Comparison of ENCODE assay signal across 18 cellular contexts in genomic region chr3:148307443-148307843, GRCh38.
A peak's percentile ranks its signal among the peaks of the same experiment; 100 is the strongest.
DNase-seq lines count a peak whose midpoint lies in the region; ATAC-seq and TF ChIP-seq lines count a peak whose summit lies in the region.
"Had no signal": no experiment of that assay in that cellular context is flagged by ENCODE, and none has a peak within 500 bp of the region (broad histone marks: within the 10 kb centered on the region; RNA-seq: fewer than 3 reads in every experiment).

No MANE protein-coding gene starts in this region.

- H4K20me1 ChIP-seq in mammary epithelial cell (ENCODE audit: insufficient read depth, low read length), result no peaks in the 10 kb centered on the region

- H3K79me2 ChIP-seq in mammary epithelial cell (ENCODE audit: insufficient read depth, low read length), result no peaks in the 10 kb centered on the region

- H3K27me3 ChIP-seq in GM06990 (replicated peaks; ENCODE audit: control insufficient read depth, insufficient read depth, low read length) (no peaks in the 10 kb centered on the region), heart right ventricle (no peaks in the 10 kb centered on the region), mammary epithelial cell (ENCODE audit: insufficient read depth, low read length) (no peaks in the 10 kb centered on the region)
- H3K27me3 ChIP-seq: upper lobe of left lung had no signal

- TF ChIP-seq POLR2A in erythroblast (IDR thresholded peaks at IDR 0.05; ENCODE audit: low read length), result no peak

- 63 to 84% methylated on average over 2 of the region's 2 CpGs for WGBS in heart right ventricle, 2 donors
- WGBS in mammary epithelial cell (ENCODE audit: low coverage, missing lambda C conversion rate), result 80% methylated on average over 2 of the region's 2 CpGs

- BruUV-seq in mammary epithelial cell (replicated peaks; lab: Mats Ljungman, UMichigan), result no TSS peak

- TF ChIP-seq CTCF in GM06990 (IDR thresholded peaks at IDR 0.05; ENCODE audit: insufficient read depth, low read length, poor library complexity, severe bottlenecking), result no peak
- no peak for TF ChIP-seq CTCF in heart right ventricle (IDR thresholded peaks at IDR 0.05)
- no peak for TF ChIP-seq CTCF in mammary epithelial cell (conservative IDR thresholded peaks at IDR 0.05 in 1 of 2, IDR thresholded peaks at IDR 0.05 in 1 of 2; ENCODE audit: extremely low read depth in 1 of 2, insufficient read depth in 1 of 2, low read depth in 1 of 2, low read length in 2 of 2)

- CTCF ChIA-PET in mammary epithelial cell (lab: Charles Lee; ENCODE audit: low non-redundant PET), result no interaction called here

- H3K4me3 ChIP-seq in GM06990 (replicated peaks; ENCODE audit: low read depth, low read length) (no peak overlapping the region), heart right ventricle (no peak overlapping the region), mammary epithelial cell (replicated peaks in 1 of 3; ENCODE audit: insufficient read depth in 1 of 3, low read depth in 2 of 3, low read length in 3 of 3) (no peak overlapping the region)
- H3K4me3 ChIP-seq: upper lobe of left lung had no signal

- intact Hi-C loops in heart right ventricle (cut with DNase I) (no loop called here), mammary epithelial cell (cut with micrococcal nuclease) (no loop called here)

- H3K4me1 ChIP-seq in heart right ventricle, result no peaks in the 10 kb centered on the region
- H3K4me1 ChIP-seq in mammary epithelial cell (ENCODE audit: insufficient read depth, low read length), result no peaks in the 10 kb centered on the region
- H3K4me1 ChIP-seq: upper lobe of left lung had no signal

- H2AFZ ChIP-seq in mammary epithelial cell (ENCODE audit: low read depth, low read length), result no peak overlapping the region

- no peak overlapping the region for H3K4me2 ChIP-seq in mammary epithelial cell (ENCODE audit: insufficient read depth, low read depth, low read length)

- no peak overlapping the region for H3K9ac ChIP-seq in mammary epithelial cell (ENCODE audit: insufficient read depth, low read length)

- no peaks in the 10 kb centered on the region for H3K9me3 ChIP-seq in heart right ventricle
- no peaks in the 10 kb centered on the region for H3K9me3 ChIP-seq in mammary epithelial cell (replicated peaks; ENCODE audit: insufficient read depth, low read length)
- H3K9me3 ChIP-seq: upper lobe of left lung had no signal

- DNase-seq in GM06990 (ENCODE audit: extremely low read depth, insufficient read length) (peak; percentile 30), heart right ventricle (no peak), mammary epithelial cell (no peak), erythroblast (lab: John Stamatoyannopoulos, UW) (no peak)
- DNase-seq: activated CD4-positive, alpha-beta T cell treated with anti-CD3 and anti-CD28 coated beads for 4 hours; dermis blood vessel endothelial cell; DMS79 treated with DMSO at 0.1 percent for 48 hours; glutamatergic neuron; Karpas-422; NCI-H510A; stimulated activated naive CD8-positive, alpha-beta T cell treated with anti-CD3 and anti-CD28 coated beads, Interleukin-15, Interleukin-2, amounts not matched to agents 100 U/mL and 50 U/mL, for 24 hours; upper lobe of left lung had no signal

- in situ Hi-C loops in mammary epithelial cell (cut with MboI; ENCODE audit: low sequenced_read_pairs in 2 of 2), result no loop called here

- H3K36me3 ChIP-seq in GM06990 (ENCODE audit: control insufficient read depth, insufficient read depth, low read length) (no peaks in the 10 kb centered on the region), heart right ventricle (no peaks in the 10 kb centered on the region), mammary epithelial cell (ENCODE audit: insufficient read depth, low read length) (no peaks in the 10 kb centered on the region)
- H3K36me3 ChIP-seq: upper lobe of left lung had no signal

- dilution Hi-C loops in mammary epithelial cell (cut with HindIII; ENCODE audit: low sequenced_read_pairs), result no loop called here

- H3K27ac ChIP-seq in heart right ventricle (no peak overlapping the region), mammary epithelial cell (ENCODE audit: insufficient read depth, low read depth, low read length) (no peak overlapping the region)
- H3K27ac ChIP-seq: upper lobe of left lung had no signal

- ATAC-seq in GM19025 (IDR thresholded peaks at IDR 0.05; ENCODE audit: low read depth, unreplicated experiment) (peak; percentile 64), HG02610 (IDR thresholded peaks at IDR 0.05; ENCODE audit: unreplicated experiment) (peak; percentile 69), HG03196 (IDR thresholded peaks at IDR 0.05; ENCODE audit: unreplicated experiment) (peak; percentile 77), heart right ventricle (no peak), HG03571 (IDR thresholded peaks at IDR 0.05; ENCODE audit: unreplicated experiment) (no peak)
- ATAC-seq: activated naive CD4-positive, alpha-beta T cell treated with anti-CD3 and anti-CD28 coated beads, Interleukin-2, amount 50 U/mL, for 72 hours; esophagus mucosa; stimulated activated naive CD8-positive, alpha-beta T cell treated with anti-CD3 and anti-CD28 coated beads, Interleukin-15, Interleukin-2, amounts not matched to agents 100 U/mL and 50 U/mL, for 24 hours had no signal

Comparison
In these comparisons a context has a peak if more than half of its experiments do, and no peak if none do; other contexts are left out.
1. ATAC-seq: peak in GM19025 (single experiment), HG02610 (single experiment) and HG03196 (single experiment); none in heart right ventricle (0 of 8) and HG03571 (single experiment).